Comparison of ENCODE assay signal across 8 cellular contexts in genomic region chr9:136409557-136410455, GRCh38. TPM values are rescaled to one million over a fixed set of nuclear protein-coding genes. Genes with fewer than 3 reads are reported as not detected.
DNase-seq lines count a peak whose midpoint lies in the region; ATAC-seq lines count a peak whose summit lies in the region.

No MANE protein-coding gene starts in this region.

- H3K36me3 Mint-ChIP-seq in activated naive CD4-positive, alpha-beta T cell treated with anti-CD3 and anti-CD28 coated beads for 36 hours (ENCODE audit: low read depth) = peaks cover 64% of the 10 kb centered on the region

- ATAC-seq in HG02763 (IDR thresholded peaks at IDR 0.05; ENCODE audit: unreplicated experiment) = peak; percentile 10

- no peaks in the 10 kb centered on the region for H3K9me3 Mint-ChIP-seq in activated naive CD4-positive, alpha-beta T cell treated with anti-CD3 and anti-CD28 coated beads for 36 hours

- H3K4me3 Mint-ChIP-seq in activated naive CD4-positive, alpha-beta T cell treated with anti-CD3 and anti-CD28 coated beads for 36 hours = peak overlapping the region; percentile 88

- peak overlapping the region; percentile 95 for H3K27ac Mint-ChIP-seq in activated naive CD4-positive, alpha-beta T cell treated with anti-CD3 and anti-CD28 coated beads for 36 hours

- CTCF ChIA-PET in activated naive CD4-positive, alpha-beta T cell treated with anti-CD3 and anti-CD28 coated beads for 36 hours (lab: Charles Lee) = interaction anchor here (0.6 to 2.1 kb wide), 5 partner anchors 9 to 493 kb away, joined by 3 to 8 read pairs (median 4); partner anchors contain the start of gene INPP5E

- H3K4me1 Mint-ChIP-seq in activated naive CD4-positive, alpha-beta T cell treated with anti-CD3 and anti-CD28 coated beads for 36 hours (ENCODE audit: low read depth) = peaks cover 64% of the 10 kb centered on the region

- intact Hi-C loops in activated naive CD4-positive, alpha-beta T cell treated with anti-CD3 and anti-CD28 coated beads for 36 hours (cut with micrococcal nuclease) = loop anchor here (1.0 to 5.0 kb wide), 2 partner anchors 10 to 832 kb away; partner anchors contain the start of genes SNAPC4 and TUBB4B
- intact Hi-C loops in head of caudate nucleus (cut with DNase I) = no loop called here

- H3K27me3 Mint-ChIP-seq in activated naive CD4-positive, alpha-beta T cell treated with anti-CD3 and anti-CD28 coated beads for 36 hours (ENCODE audit: low read depth) = no peaks in the 10 kb centered on the region

- peak; percentile 6 for DNase-seq in SKM-1 treated with dmso at 0.1 percent for 144 hours (lab: John Stamatoyannopoulos, UW; ENCODE audit: unreplicated experiment)
- DNase-seq in SKM-1 (lab: John Stamatoyannopoulos, UW; ENCODE audit: unreplicated experiment) = no peak
- peak; percentile 29 for DNase-seq in NCI-H774 (lab: John Stamatoyannopoulos, UW)
- peak; percentile 51 for DNase-seq in activated naive CD4-positive, alpha-beta T cell treated with anti-CD3 and anti-CD28 coated beads for 36 hours
- DNase-seq in head of caudate nucleus = peak in 33 of 42 donors; percentile 14 to 60 (median 35)
- peak; percentile 19 for DNase-seq in pons (ENCODE audit: low spot score)
- no peak for DNase-seq in NCI-H446 (lab: John Stamatoyannopoulos, UW)

RNA-seq across cellular contexts. Expression of gene ENTR1, which starts 0.6 kb away (rescaled TPM):
- 10 to 100 TPM; 85.7 to 91.6 TPM for total RNA-seq in activated naive CD4-positive, alpha-beta T cell treated with anti-CD3 and anti-CD28 coated beads for 36 hours

RNA-seq across cellular contexts. Expression of gene PMPCA, which starts 0.7 kb away (rescaled TPM):
- total RNA-seq in activated naive CD4-positive, alpha-beta T cell treated with anti-CD3 and anti-CD28 coated beads for 36 hours = 10 to 100 TPM; 69.2 to 73.7 TPM

RNA-seq across cellular contexts. Expression of gene SNAPC4, which starts 9.8 kb away (rescaled TPM):
- total RNA-seq in activated naive CD4-positive, alpha-beta T cell treated with anti-CD3 and anti-CD28 coated beads for 36 hours = 10 to 100 TPM; 12.3 to 14.1 TPM

RNA-seq across cellular contexts. Expression of gene INPP5E, which starts 29.8 kb away (rescaled TPM):
- 10 to 100 TPM; 13.9 to 14.8 TPM for total RNA-seq in activated naive CD4-positive, alpha-beta T cell treated with anti-CD3 and anti-CD28 coated beads for 36 hours

RNA-seq across cellular contexts. Expression of gene CARD9, which starts 36.3 kb away (rescaled TPM):
- total RNA-seq in activated naive CD4-positive, alpha-beta T cell treated with anti-CD3 and anti-CD28 coated beads for 36 hours = under 1 TPM; 0.12 to 0.22 TPM

Comparison
In these comparisons a context has a peak if more than half of its experiments do, and no peak if none do; other contexts are left out.
1. DNase-seq: peak in SKM-1 treated with dmso at 0.1 percent for 144 hours (single experiment), NCI-H774 (single experiment), activated naive CD4-positive, alpha-beta T cell treated with anti-CD3 and anti-CD28 coated beads for 36 hours (single experiment), head of caudate nucleus (33 of 42) and pons (single experiment); none in SKM-1 (single experiment) and NCI-H446 (0 of 2).